ENCODE assay signal across 8 cellular contexts in genomic region chr13:52565324-52565723, GRCh38.
DNase-seq lines count a peak whose midpoint lies in the region; ATAC-seq lines count a peak whose summit lies in the region.

No MANE protein-coding gene starts in this region.

- ATAC-seq in GM18861 (IDR thresholded peaks at IDR 0.05; ENCODE audit: unreplicated experiment) (peak; percentile 91), GM19395 (IDR thresholded peaks at IDR 0.05; ENCODE audit: unreplicated experiment) (peak; percentile 67), GM21528 (IDR thresholded peaks at IDR 0.05; ENCODE audit: low FRiP score, unreplicated experiment) (peak; percentile 85), HG02759 (IDR thresholded peaks at IDR 0.05; ENCODE audit: unreplicated experiment) (peak; percentile 82), HG03060 (IDR thresholded peaks at IDR 0.05; ENCODE audit: low read depth, unreplicated experiment) (peak; percentile 86), HG03378 (IDR thresholded peaks at IDR 0.05; ENCODE audit: unreplicated experiment) (peak; percentile 91)

- DNase-seq in DMS 273 (lab: John Stamatoyannopoulos, UW; ENCODE audit: unreplicated experiment) (peak; percentile 2), NCI-H526 (lab: John Stamatoyannopoulos, UW) (peak; percentile 55 to 72)

Comparison
In these comparisons a context has a peak if more than half of its experiments do, and no peak if none do; other contexts are left out.
1. Peak in every context shown above with its lines: DNase-seq and ATAC-seq.